ENCODE assay signal across 15 cellular contexts in genomic region chr17:14179951-14180350, GRCh38. TPM values are rescaled to one million over a fixed set of nuclear protein-coding genes. Genes with fewer than 3 reads are reported as not detected.
DNase-seq lines count a peak whose midpoint lies in the region; ATAC-seq, FAIRE-seq and TF ChIP-seq lines count a peak whose summit lies in the region.
"Not testable (repeated sequence)": the region's sequence is repeated elsewhere in the genome, so short reads cannot be mapped to it uniquely, and the experiment has no call there.
"Had no signal": no experiment of that assay in that cellular context is flagged by ENCODE, and none has a peak within 500 bp of the region (broad histone marks: within the 10 kb centered on the region; RNA-seq: fewer than 3 reads in every experiment).

No MANE protein-coding gene starts in this region.

- not testable (repeated sequence) for H4K8ac ChIP-seq in H1 (ENCODE audit: extremely low read depth, insufficient read depth, low read length); mesenchymal stem cell (ENCODE audit: low read length)

- H4K20me1 ChIP-seq in H1 (replicated peaks in 1 of 2; ENCODE audit: control insufficient read depth in 1 of 2, insufficient read depth in 2 of 2, low read length in 2 of 2); smooth muscle cell (ENCODE audit: low read depth): not testable (repeated sequence)

- not testable (repeated sequence) for H3K4ac ChIP-seq in H1 (replicated peaks; ENCODE audit: insufficient read length, low read depth, low read length); mesenchymal stem cell (ENCODE audit: low read depth in 1 of 2, low read length in 2 of 2)

- not testable (repeated sequence) for H2BK120ac ChIP-seq in H1 (replicated peaks; ENCODE audit: low read depth, low read length); mesenchymal stem cell (ENCODE audit: low read depth, low read length)

- POLR2A ChIA-PET in A549 (lab: Yijun Ruan, JAX); H1 (lab: Charles Lee; ENCODE audit: partially characterized antibody): not testable (repeated sequence)

- H2BK12ac ChIP-seq in H1 (ENCODE audit: low read depth, low read length); mesenchymal stem cell (ENCODE audit: low read length in 2 of 2): not testable (repeated sequence)

- H3K23ac ChIP-seq in H1 (ENCODE audit: insufficient read length); mesenchymal stem cell (ENCODE audit: low read length in 2 of 2): not testable (repeated sequence)

- not testable (repeated sequence) for H3F3A ChIP-seq in smooth muscle cell (ENCODE audit: low read depth)

- not testable (repeated sequence) for H3K14ac ChIP-seq in H1 (ENCODE audit: insufficient read length); mesenchymal stem cell (ENCODE audit: low read length in 2 of 2)

- not testable (repeated sequence) for H2BK5ac ChIP-seq in H1 (ENCODE audit: low read depth, low read length); mesenchymal stem cell (ENCODE audit: low read depth, low read length, poor library complexity, severe bottlenecking)

- H3K4me1 ChIP-seq in A549; H1 (replicated peaks in 1 of 4; ENCODE audit: control insufficient read depth in 3 of 4, insufficient read depth in 4 of 4, low read length in 3 of 4); mesenchymal stem cell (ENCODE audit: control insufficient read depth, insufficient read depth, low read depth, low read length); smooth muscle cell (ENCODE audit: low read depth): not testable (repeated sequence)

- WGBS in A549 (ENCODE audit: missing lambda C conversion rate): 83% methylated on average over 1 of the region's 1 CpG
- no CpG with 5 or more reads among the region's 1 CpG for WGBS in H1 (ENCODE audit: extremely low coverage in 1 of 2, insufficient coverage in 1 of 2, insufficient read length in 1 of 2, insufficient replicate concordance in 2 of 2, low coverage in 1 of 2, low lambda C conversion rate in 2 of 2, missing lambda C conversion rate in 1 of 2), 2 experiments
- no CpG with 5 or more reads among the region's 1 CpG for WGBS in mesenchymal stem cell
- 14% methylated on average over 1 of the region's 1 CpG for whole genome bisulfite sequencing in smooth muscle cell (ENCODE audit: low lambda C conversion rate)

- not testable (repeated sequence) for H3K9me3 ChIP-seq in A549; H1 (ENCODE audit: insufficient read depth in 2 of 2, low read depth in 1 of 2, low read length in 1 of 2); mesenchymal stem cell (ENCODE audit: control insufficient read depth, low read length); smooth muscle cell (replicated peaks; ENCODE audit: low read depth)

- not testable (repeated sequence) for TF ChIP-seq EP300 in A549 (IDR thresholded peaks at IDR 0.05); H1 (IDR thresholded peaks at IDR 0.05; ENCODE audit: borderline replicate concordance in 1 of 2, low read depth in 2 of 2, low read length in 2 of 2)

- in situ Hi-C loops in astrocyte of the spinal cord (cut with HindIII; ENCODE audit: low sequenced_read_pairs): not testable (repeated sequence)

- not testable (repeated sequence) for H4K91ac ChIP-seq in H1 (replicated peaks; ENCODE audit: insufficient read length, low read length); mesenchymal stem cell (ENCODE audit: low read length)

- ATAC-seq in A549: not testable (repeated sequence)

- not testable (repeated sequence) for H3K79me1 ChIP-seq in H1 (ENCODE audit: low read depth, low read length); mesenchymal stem cell (replicated peaks; ENCODE audit: low read length, poor library complexity, severe bottlenecking)

- not testable (repeated sequence) for H3K27me3 ChIP-seq in H1 (replicated peaks in 1 of 4; ENCODE audit: control insufficient read depth in 3 of 4, extremely low read depth in 1 of 4, insufficient read depth in 3 of 4, low read length in 3 of 4); mesenchymal stem cell (ENCODE audit: control insufficient read depth in 1 of 2, insufficient read depth in 1 of 2, low read length in 2 of 2); smooth muscle cell (ENCODE audit: low read depth)

- DNase-seq in A549 (ENCODE audit: low read depth in 1 of 2, low spot score in 1 of 2); H1 (ENCODE audit: low read depth in 1 of 2, low spot score in 2 of 2); smooth muscle cell (lab: John Stamatoyannopoulos, UW; ENCODE audit: unreplicated experiment): not testable (repeated sequence)
- peak; percentile 4 for DNase-seq in astrocyte of the spinal cord (ENCODE audit: low read depth, low spot score)
- DNase-seq in mesenchymal stem cell: peak; percentile 30

- H2AFZ ChIP-seq in H1 (ENCODE audit: low read length); mesenchymal stem cell (ENCODE audit: low read depth, low read length); smooth muscle cell (ENCODE audit: low read depth): not testable (repeated sequence)

- TF ChIP-seq RAD21 in A549 (conservative IDR thresholded peaks at IDR 0.05 in 1 of 2, IDR thresholded peaks at IDR 0.05 in 1 of 2); H1 (IDR thresholded peaks at IDR 0.05 in 1 of 2, conservative IDR thresholded peaks at IDR 0.05 in 1 of 2; ENCODE audit: low read depth in 2 of 2, low read length in 2 of 2): not testable (repeated sequence)

- H2BK15ac ChIP-seq in H1 (ENCODE audit: low read length); mesenchymal stem cell (ENCODE audit: low read depth, poor library complexity, severe bottlenecking): not testable (repeated sequence)

- CTCF ChIA-PET in A549 (lab: Yijun Ruan, JAX); H1 (lab: Charles Lee; ENCODE audit: partially characterized antibody): not testable (repeated sequence)

- not testable (repeated sequence) for TF ChIP-seq CTCF in A549 (IDR thresholded peaks at IDR 0.05); astrocyte of the spinal cord (IDR thresholded peaks at IDR 0.05; ENCODE audit: low read depth, low read length); H1 (IDR thresholded peaks at IDR 0.05; ENCODE audit: control extremely low read depth in 1 of 3, insufficient read depth in 1 of 3, low read depth in 1 of 3, low read length in 3 of 3); smooth muscle cell (IDR thresholded peaks at IDR 0.05; ENCODE audit: borderline replicate concordance, insufficient read depth, poor library complexity, severe bottlenecking)

- not testable (repeated sequence) for H4K5ac ChIP-seq in H1 (ENCODE audit: insufficient read length, low read depth, low read length)

- not testable (repeated sequence) for H3K23me2 ChIP-seq in H1 (ENCODE audit: low read depth, low read length)

- H3K18ac ChIP-seq in H1 (ENCODE audit: extremely low read depth, low read length); mesenchymal stem cell (ENCODE audit: low read depth in 1 of 2, low read length in 2 of 2): not testable (repeated sequence)

- not testable (repeated sequence) for H3K79me2 ChIP-seq in H1 (ENCODE audit: control insufficient read depth in 1 of 2, insufficient read depth in 2 of 2, low read length in 2 of 2); smooth muscle cell (ENCODE audit: low read depth)

- not testable (repeated sequence) for H2AK5ac ChIP-seq in H1 (ENCODE audit: low read depth, low read length); mesenchymal stem cell (ENCODE audit: low read length, severe bottlenecking)

- not testable (repeated sequence) for H3K56ac ChIP-seq in H1 (replicated peaks; ENCODE audit: insufficient read length, low read depth, low read length)

- H3K36me3 ChIP-seq in H1 (ENCODE audit: control insufficient read depth in 2 of 4, insufficient read depth in 4 of 4, low read length in 3 of 4); mesenchymal stem cell (ENCODE audit: control insufficient read depth in 1 of 2, insufficient read depth in 2 of 2, low read depth in 1 of 2, low read length in 2 of 2); smooth muscle cell (ENCODE audit: low read depth): not testable (repeated sequence)

- H3K27ac ChIP-seq in A549; H1 (ENCODE audit: low read depth, low read length); mesenchymal stem cell (ENCODE audit: low read length, poor library complexity, severe bottlenecking): not testable (repeated sequence)
- H3K27ac ChIP-seq in smooth muscle cell (ENCODE audit: low read depth): peak overlapping the region; percentile 42

- not testable (repeated sequence) for TF ChIP-seq POLR2A in A549 (IDR thresholded peaks at IDR 0.05; ENCODE audit: low read length); H1 (IDR thresholded peaks at IDR 0.05; ENCODE audit: control extremely low read depth in 1 of 2, low read depth in 2 of 2, low read length in 2 of 2)

- H3K4me3 ChIP-seq in A549; astrocyte of the spinal cord (ENCODE audit: low read depth, low read length); H1 (ENCODE audit: extremely low read depth in 1 of 4, insufficient read depth in 2 of 4, low read depth in 3 of 4, low read length in 4 of 4); mesenchymal stem cell (ENCODE audit: insufficient read depth in 1 of 2, low read depth in 1 of 2, low read length in 2 of 2); smooth muscle cell: not testable (repeated sequence)

- H2BK20ac ChIP-seq in H1 (ENCODE audit: low read length): not testable (repeated sequence)

- FAIRE-seq in A549 (lab: Jason Lieb, UNC): peak; percentile 46
- FAIRE-seq in H1 (lab: Jason Lieb, UNC): peak; percentile 48

- H3K9ac ChIP-seq in H1 (replicated peaks in 1 of 4; ENCODE audit: extremely low read depth in 1 of 4, low read depth in 3 of 4, low read length in 3 of 4); mesenchymal stem cell (ENCODE audit: low read length); smooth muscle cell (ENCODE audit: low read depth): not testable (repeated sequence)

- H3K4me2 ChIP-seq in A549; H1 (ENCODE audit: insufficient read depth in 1 of 2, low read depth in 2 of 2, low read length in 2 of 2); mesenchymal stem cell (ENCODE audit: low read length, poor library complexity, severe bottlenecking): not testable (repeated sequence)
- H3K4me2 ChIP-seq in smooth muscle cell: peak overlapping the region; percentile 65

RNA-seq across cellular contexts. Expression of gene CDRT15, which starts 56.7 kb away (rescaled TPM):
- polyA plus RNA-seq in A549 (2011; rRNA removed) (not detected in 2 replicates), A549 (2017; fragmentation: RNase III; extraction: RNeasy Plus Mini Kit Qiagen cat#74134 plus additional on column Dnase treatment) (not detected in 3 replicates), H1 (2011; rRNA removed) (not detected in 2 replicates), smooth muscle cell (not detected in 2 replicates)
- not detected in 2 replicates for polyA plus RNA-seq in A549 (2012; cell fraction: cytosol; rRNA removed)
- polyA plus RNA-seq in A549 (2012; cell fraction: nucleus; rRNA removed): not detected in 2 replicates
- not detected in 2 replicates for polyA minus RNA-seq in A549 (2011; rRNA and poly(A)+ RNA removed)
- total RNA-seq in H1 (2021; fragmentation: NEBNext Ultra II Directional; extraction: Animal tissue kit (Norgen Biotek cat#: 25700)): not detected in 2 replicates
- not detected for polyA plus RNA-seq in H1 (2011; cell fraction: cytosol; rRNA removed)
- polyA plus RNA-seq in H1 (2011; cell fraction: nucleus; rRNA removed): not detected
- 0.53 to 0.62 TPM (median 0.58 TPM) in 3 of 4 replicates, not detected in the other for polyA plus RNA-seq in H1 (2012, experiment 1 of 2)
- polyA plus RNA-seq in H1 (2012, experiment 2 of 2): not detected
- not detected for polyA plus RNA-seq in H1 (2013, experiment 1 of 2)
- polyA plus RNA-seq in H1 (2013, experiment 2 of 2): not detected
- polyA minus RNA-seq in H1 (2011; rRNA and poly(A)+ RNA removed): not detected in 2 replicates
- polyA minus RNA-seq in H1 (2011; cell fraction: cytosol; rRNA and poly(A)+ RNA removed): not detected
- polyA minus RNA-seq in H1 (2011; cell fraction: nucleus; rRNA and poly(A)+ RNA removed): not detected
- not detected for polyA plus RNA-seq in mesenchymal stem cell (2013, experiment 1 of 2)
- not detected for polyA plus RNA-seq in mesenchymal stem cell (2013, experiment 2 of 2)
- total RNA-seq in smooth muscle cell: not detected in 2 replicates
- total RNA-seq: A172; A673; CD4-positive, alpha-beta memory T cell; CD4-positive, CD25-positive, alpha-beta regulatory T cell; CD8-positive, alpha-beta memory T cell; Daoy; G401; GM12878 had no signal
- polyA plus RNA-seq: AG04450; CD14-positive monocyte; CD4-positive, alpha-beta memory T cell; CD8-positive, alpha-beta memory T cell had no signal
